Comparison of ENCODE assay signal across 11 cellular contexts in genomic region chr7:43968172-43969040, GRCh38. TPM values are rescaled to one million over a fixed set of nuclear protein-coding genes. Genes with fewer than 3 reads are reported as not detected.
DNase-seq lines count a peak whose midpoint lies in the region; ATAC-seq and TF ChIP-seq lines count a peak whose summit lies in the region.
"Not testable (repeated sequence)": the region's sequence is repeated elsewhere in the genome, so short reads cannot be mapped to it uniquely, and the experiment has no call there.
"Had no signal": no experiment of that assay in that cellular context is flagged by ENCODE, and none has a peak within 500 bp of the region (broad histone marks: within the 10 kb centered on the region; RNA-seq: fewer than 3 reads in every experiment).

No MANE protein-coding gene starts in this region.

- intact Hi-C loops in PC-3 (cut with micrococcal nuclease); right cardiac atrium (cut with DNase I); posterior vena cava (cut with DNase I): not testable (repeated sequence)

- H3K27me3 ChIP-seq in GM23338 (ENCODE audit: insufficient read depth); PC-3 (ENCODE audit: low read length); right cardiac atrium (ENCODE audit: control insufficient read depth, insufficient read depth); upper lobe of left lung: not testable (repeated sequence)

- not testable (repeated sequence) for H3K9ac ChIP-seq in PC-3 (ENCODE audit: low read length)

- not testable (repeated sequence) for H3K4me3 ChIP-seq in GM23338; PC-3 (ENCODE audit: low read length); right cardiac atrium (ENCODE audit: low read length); upper lobe of left lung

- H3K4me1 ChIP-seq in GM23338 (ENCODE audit: insufficient read depth); PC-3 (ENCODE audit: insufficient read depth, low read length); right cardiac atrium (ENCODE audit: control insufficient read depth, insufficient read depth, low read length); upper lobe of left lung: not testable (repeated sequence)

- ATAC-seq in GM23338 (peak; percentile 19; the same call in 1 of the 3 replicates), PC-3 (peak; percentile 94), WTC11 (peak; percentile 38; the same call in 1 of the 2 replicates), right cardiac atrium (peak; percentile 70 to 78), upper lobe of left lung (ENCODE audit: low FRiP score in 2 of 2) (peak; percentile 15 to 76)

- H3K4me2 ChIP-seq in GM23338; PC-3 (ENCODE audit: low read length): not testable (repeated sequence)

- H3K36me3 ChIP-seq in GM23338 (ENCODE audit: insufficient read depth); PC-3 (ENCODE audit: low read depth, low read length); upper lobe of left lung: not testable (repeated sequence)

- not testable (repeated sequence) for H3K9me2 ChIP-seq in GM23338 (ENCODE audit: insufficient read depth); PC-3 (replicated peaks; ENCODE audit: low read length)

- not testable (repeated sequence) for TF ChIP-seq CTCF in GM23338 (conservative IDR thresholded peaks at IDR 0.05; ENCODE audit: low read depth in 2 of 2); PC-3 (conservative IDR thresholded peaks at IDR 0.05; ENCODE audit: low read depth, low read length); WTC11 (IDR thresholded peaks at IDR 0.05); chondrocyte (IDR thresholded peaks at IDR 0.05); upper lobe of left lung (IDR thresholded peaks at IDR 0.05)

- DNase-seq in A172 (ENCODE audit: low spot score), result peak; percentile 31
- not testable (repeated sequence) for DNase-seq in GM23338 (ENCODE audit: low spot score); PC-3; WTC11 (ENCODE audit: low spot score); chondrocyte (ENCODE audit: low spot score); right cardiac atrium; upper lobe of left lung
- peak; percentile 12 for DNase-seq in posterior vena cava (ENCODE audit: low spot score)

- H3K79me2 ChIP-seq in GM23338 (replicated peaks; ENCODE audit: insufficient read depth); PC-3 (ENCODE audit: low read length): not testable (repeated sequence)

- not testable (repeated sequence) for TF ChIP-seq EP300 in upper lobe of left lung (IDR thresholded peaks at IDR 0.05)

- H2AFZ ChIP-seq in GM23338; PC-3 (ENCODE audit: low read length): not testable (repeated sequence)

- not testable (repeated sequence) for TF ChIP-seq POLR2A in upper lobe of left lung (IDR thresholded peaks at IDR 0.05)

- H3K27me3 Mint-ChIP-seq in GM23338 (ENCODE audit: insufficient read depth, low read depth, poor library complexity); WTC11 (ENCODE audit: low read depth); chondrocyte (ENCODE audit: low read depth): not testable (repeated sequence)

- POLR2A ChIA-PET in PC-3 (lab: Charles Lee; ENCODE audit: unreplicated experiment); WTC11 (lab: Charles Lee): not testable (repeated sequence)

- H3F3A ChIP-seq in GM23338 (replicated peaks; ENCODE audit: low read depth); PC-3 (ENCODE audit: low read length, unreplicated experiment): not testable (repeated sequence)

- not testable (repeated sequence) for H3K36me3 Mint-ChIP-seq in GM23338 (ENCODE audit: low read depth); WTC11; chondrocyte (ENCODE audit: low read depth)

- H3K27ac Mint-ChIP-seq in GM23338, WTC11: not testable (repeated sequence)
- peak overlapping the region; percentile 89 for H3K27ac Mint-ChIP-seq in chondrocyte (ENCODE audit: unreplicated experiment)

- CTCF ChIA-PET in PC-3 (lab: Charles Lee), result interaction anchor here (0.6 kb wide), 1 partner anchor 1989 kb away, joined by 3 read pairs; no protein-coding TSS in a partner anchor
- CTCF ChIA-PET in WTC11 (lab: Charles Lee), result not testable (repeated sequence)

- not testable (repeated sequence) for H3K4me1 Mint-ChIP-seq in GM23338, WTC11
- H3K4me1 Mint-ChIP-seq in chondrocyte (ENCODE audit: low read depth), result peaks cover 13% of the 10 kb centered on the region

- 85% methylated on average over 17 of the region's 20 CpGs for WGBS in right cardiac atrium
- 75 to 79% methylated on average over 3 to 5 of the region's 20 CpGs for WGBS in upper lobe of left lung, 2 donors

- BruUV-seq in PC-3 (replicated peaks; lab: Mats Ljungman, UMichigan), result not testable (repeated sequence)

- H3K27ac ChIP-seq in GM23338 (ENCODE audit: low read depth); right cardiac atrium (ENCODE audit: low read length); upper lobe of left lung: not testable (repeated sequence)
- H3K27ac ChIP-seq in PC-3 (ENCODE audit: low read length), result peak overlapping the region; percentile 56

- not testable (repeated sequence) for H4K20me1 ChIP-seq in GM23338 (replicated peaks; ENCODE audit: insufficient read depth); PC-3 (ENCODE audit: low read length)

- H3K9me3 ChIP-seq in PC-3 (ENCODE audit: low read length); right cardiac atrium (ENCODE audit: control insufficient read depth, low read length); upper lobe of left lung: not testable (repeated sequence)

- not testable (repeated sequence) for H3K9me3 Mint-ChIP-seq in GM23338; WTC11; chondrocyte (ENCODE audit: low read depth)

- H3K4me3 Mint-ChIP-seq in GM23338; WTC11; chondrocyte (ENCODE audit: unreplicated experiment): not testable (repeated sequence)

RNA-seq across cellular contexts. Expression of gene SPDYE1, which starts 29.3 kb away (rescaled TPM):
- total RNA-seq in A172 (2014; rRNA removed; shearing (Covaris generic)), result not detected in 2 replicates
- total RNA-seq in GM23338 (2014; rRNA removed; shearing (Covaris generic)), result not detected in 2 replicates
- 1.4 and 1.6 TPM in 2 replicates for polyA plus RNA-seq in GM23338 (2016; fragmentation: Nextera tagmentation; extraction: Ambion mirVana)
- total RNA-seq in PC-3 (2014; rRNA removed), result not detected in 2 replicates
- total RNA-seq in WTC11 (2021), result 0.07 TPM in 1 of 3 replicates, not detected in the others
- not detected in 3 replicates for total RNA-seq in chondrocyte
- under 1 TPM in 1 of 4 donors, not detected in 3; 0.14 TPM for total RNA-seq in right cardiac atrium
- 0.02 TPM for polyA plus RNA-seq in right cardiac atrium
- total RNA-seq in posterior vena cava, result not detected
- total RNA-seq in upper lobe of left lung, result not detected
- total RNA-seq: CD8-positive, alpha-beta T cell; OCI-LY7; SK-MEL-5 had no signal

RNA-seq across cellular contexts. Expression of gene UBE2D4, which starts 42.2 kb away (rescaled TPM):
- 14.3 and 23.9 TPM in 2 replicates for total RNA-seq in A172 (2014; rRNA removed; shearing (Covaris generic))
- total RNA-seq in GM23338 (2014; rRNA removed; shearing (Covaris generic)), result 6.1 and 8.4 TPM in 2 replicates
- polyA plus RNA-seq in GM23338 (2016; fragmentation: Nextera tagmentation; extraction: Ambion mirVana) (5.8 and 6.1 TPM in 2 replicates), right cardiac atrium (48.7 TPM)
- total RNA-seq in PC-3 (2014; rRNA removed) (11.8 and 17.7 TPM in 2 replicates), WTC11 (2021) (2.4 to 4.1 TPM (median 3.9 TPM) in 3 replicates), chondrocyte (15.4 to 26.8 TPM (median 22.5 TPM) in 3 replicates), right cardiac atrium (10 to 100 TPM; 40.6 to 53.4 (median 44.4) TPM), posterior vena cava (10 to 100 TPM; 23.7 to 33.0 TPM), upper lobe of left lung (10 to 100 TPM in 5 of 6 donors, 1 to 10 TPM in 1; 4.9 to 24.9 (median 17.4) TPM)

Comparison
In these comparisons a context has a peak if more than half of its experiments do, and no peak if none do; other contexts are left out.
1. ATAC-seq: peak in every context shown above with its lines; median percentile 94 in PC-3; 74 in right cardiac atrium; 46 in upper lobe of left lung; 38 in WTC11; 19 in GM23338.